ENCODE assay signal across 16 cellular contexts in the genomic region with DNA sequence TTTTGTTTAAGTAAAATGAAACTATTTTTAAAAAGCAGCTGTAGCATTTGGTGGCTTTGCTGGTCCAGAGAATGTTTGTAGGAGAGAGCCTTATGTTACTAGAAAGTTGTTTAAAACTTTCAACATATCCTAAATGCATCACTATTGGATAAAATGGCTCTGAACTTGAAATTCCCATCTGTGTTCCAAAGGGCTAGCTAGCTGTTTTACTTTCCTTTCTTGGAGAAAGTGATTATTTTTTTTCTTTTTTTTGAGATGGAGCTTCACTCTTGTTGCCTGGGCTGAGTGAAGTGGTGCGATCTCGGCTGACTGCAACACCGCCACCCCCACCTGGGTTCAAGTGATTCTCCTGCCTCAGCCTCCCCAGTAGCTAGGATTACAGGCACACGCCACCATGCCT. TPM values are rescaled to one million over a fixed set of nuclear protein-coding genes. Genes with fewer than 3 reads are reported as not detected.
A peak's percentile ranks its signal among the peaks of the same experiment; 100 is the strongest.
DNase-seq lines count a peak whose midpoint lies in the region; ATAC-seq and TF ChIP-seq lines count a peak whose summit lies in the region.
"Had no signal": no experiment of that assay in that cellular context is flagged by ENCODE, and none has a peak within 500 bp of the region (broad histone marks: within the 10 kb centered on the region; RNA-seq: fewer than 3 reads in every experiment).

No MANE protein-coding gene starts in this region.

- peaks cover 4% of the 10 kb centered on the region for H3K36me3 Mint-ChIP-seq in activated CD8-positive, alpha-beta memory T cell treated with anti-CD3 and anti-CD28 coated beads, Interleukin-2, amount 10 ng/mL, durations not matched to agents 7 days and 5 days
- H3K36me3 Mint-ChIP-seq in T-cell, result no peaks in the 10 kb centered on the region
- peaks cover 6 to 14% of the 10 kb centered on the region in 2 donors for H3K36me3 Mint-ChIP-seq in stimulated activated naive B cell treated with anti-CD40 and anti-IgM and Interleukin-4, amounts not matched to agents 10 μg/mL and 1 μg/mL and 100 μg/mL, for 72 hours
- no peaks in the 10 kb centered on the region; the same call in 2 of the 3 replicates for H3K36me3 Mint-ChIP-seq in GM23338 (ENCODE audit: low read depth)

- H3K27ac ChIP-seq in cingulate gyrus (ENCODE audit: low read depth, low read length), result peak overlapping the region; percentile 88
- H3K27ac ChIP-seq in Karpas-422 (ENCODE audit: low read length), result no peak overlapping the region
- H3K27ac ChIP-seq in GM23338 (ENCODE audit: low read depth), result no peak overlapping the region
- H3K27ac ChIP-seq: neutrophil had no signal

- no peak for DNase-seq in activated CD8-positive, alpha-beta memory T cell treated with anti-CD3 and anti-CD28 coated beads, Interleukin-2, amount 10 ng/mL, durations not matched to agents 7 days and 5 days
- DNase-seq in activated CD8-positive, alpha-beta memory T cell treated with anti-CD3 and anti-CD28 coated beads for 24 hours, result no peak
- DNase-seq in T-cell (no peak), BE2C (no peak), Karpas-422 (no peak), GM23338 (ENCODE audit: low spot score) (no peak)
- no peak for DNase-seq in stimulated activated naive B cell treated with anti-CD40 and anti-IgM and Interleukin-4, amounts not matched to agents 10 μg/mL and 1 μg/mL and 100 μg/mL, for 72 hours
- DNase-seq: esophagus squamous epithelium; H7; hypothalamus; NCI-H1048; NCI-H524; stimulated activated CD4-positive, alpha-beta T cell treated with anti-CD3 and anti-CD28 coated beads, Interleukin-12 subunit alpha, Interleukin-12 subunit beta, amount 100 ng/mL, for 4 hours; uterus had no signal

- ATAC-seq in activated CD8-positive, alpha-beta memory T cell treated with anti-CD3 and anti-CD28 coated beads, Interleukin-2, amount 10 ng/mL, durations not matched to agents 7 days and 5 days, result no peak
- ATAC-seq in T-cell (replicated peaks in 1 of 4), result no peak
- ATAC-seq in stimulated activated naive B cell treated with anti-CD40 and anti-IgM and Interleukin-4, amounts not matched to agents 10 μg/mL and 1 μg/mL and 100 μg/mL, for 72 hours (replicated peaks), result no peak
- ATAC-seq in GM23338, result no peak

- H3K27me3 ChIP-seq in BE2C (no peaks in the 10 kb centered on the region), Karpas-422 (ENCODE audit: low read length) (0 out of 2 replicates have a peak, but pooled peaks cover 4% of the 10 kb centered on the region), GM23338 (ENCODE audit: insufficient read depth) (peaks cover 18% of the 10 kb centered on the region)
- H3K27me3 ChIP-seq: uterus had no signal

- H3K9me3 Mint-ChIP-seq in activated CD8-positive, alpha-beta memory T cell treated with anti-CD3 and anti-CD28 coated beads, Interleukin-2, amount 10 ng/mL, durations not matched to agents 7 days and 5 days (ENCODE audit: low read depth), result no peaks in the 10 kb centered on the region
- H3K9me3 Mint-ChIP-seq in T-cell (no peaks in the 10 kb centered on the region), GM23338 (no peaks in the 10 kb centered on the region; the same call in 2 of the 3 replicates)
- no peaks in the 10 kb centered on the region for H3K9me3 Mint-ChIP-seq in stimulated activated naive B cell treated with anti-CD40 and anti-IgM and Interleukin-4, amounts not matched to agents 10 μg/mL and 1 μg/mL and 100 μg/mL, for 72 hours

- peaks cover 10% of the 10 kb centered on the region for H3K27me3 Mint-ChIP-seq in activated CD8-positive, alpha-beta memory T cell treated with anti-CD3 and anti-CD28 coated beads, Interleukin-2, amount 10 ng/mL, durations not matched to agents 7 days and 5 days
- no peaks in the 10 kb centered on the region for H3K27me3 Mint-ChIP-seq in T-cell
- no peaks in the 10 kb centered on the region for H3K27me3 Mint-ChIP-seq in stimulated activated naive B cell treated with anti-CD40 and anti-IgM and Interleukin-4, amounts not matched to agents 10 μg/mL and 1 μg/mL and 100 μg/mL, for 72 hours
- peaks cover 19% of the 10 kb centered on the region for H3K27me3 Mint-ChIP-seq in GM23338 (ENCODE audit: insufficient read depth, low read depth, poor library complexity)

- peaks cover 57% of the 10 kb centered on the region for H3K4me1 Mint-ChIP-seq in activated CD8-positive, alpha-beta memory T cell treated with anti-CD3 and anti-CD28 coated beads, Interleukin-2, amount 10 ng/mL, durations not matched to agents 7 days and 5 days
- H3K4me1 Mint-ChIP-seq in T-cell (peaks cover 57 to 65% (median 57%) of the 10 kb centered on the region in 3 donors), GM23338 (peaks cover 48% of the 10 kb centered on the region)
- peaks cover 31 to 62% of the 10 kb centered on the region in 2 donors for H3K4me1 Mint-ChIP-seq in stimulated activated naive B cell treated with anti-CD40 and anti-IgM and Interleukin-4, amounts not matched to agents 10 μg/mL and 1 μg/mL and 100 μg/mL, for 72 hours

- peak overlapping the region; percentile 40 for H3K4me3 Mint-ChIP-seq in activated CD8-positive, alpha-beta memory T cell treated with anti-CD3 and anti-CD28 coated beads, Interleukin-2, amount 10 ng/mL, durations not matched to agents 7 days and 5 days
- H3K4me3 Mint-ChIP-seq in T-cell, result peak overlapping the region; percentile 31 to 74 (median 47)
- H3K4me3 Mint-ChIP-seq in stimulated activated naive B cell treated with anti-CD40 and anti-IgM and Interleukin-4, amounts not matched to agents 10 μg/mL and 1 μg/mL and 100 μg/mL, for 72 hours, result peak overlapping the region; percentile 45 to 57
- no peak overlapping the region for H3K4me3 Mint-ChIP-seq in GM23338

- H3K36me3 ChIP-seq in BE2C (no peaks in the 10 kb centered on the region), Karpas-422 (ENCODE audit: insufficient read depth, low read length) (no peaks in the 10 kb centered on the region), GM23338 (ENCODE audit: insufficient read depth) (no peaks in the 10 kb centered on the region)
- H3K36me3 ChIP-seq: esophagus squamous epithelium, neutrophil, uterus had no signal

- H2AFZ ChIP-seq in Karpas-422 (ENCODE audit: low read length) (no peak overlapping the region), GM23338 (no peak overlapping the region)

- no peak overlapping the region for H3K4me3 ChIP-seq in BE2C (ENCODE audit: low read depth, low read length)
- H3K4me3 ChIP-seq in Karpas-422 (ENCODE audit: low read length), result no peak overlapping the region
- H3K4me3 ChIP-seq in GM23338, result no peak overlapping the region

- no peaks in the 10 kb centered on the region for H3K9me3 ChIP-seq in BE2C
- H3K9me3 ChIP-seq in Karpas-422 (ENCODE audit: low read length), result no peaks in the 10 kb centered on the region
- H3K9me3 ChIP-seq: esophagus squamous epithelium, neutrophil, uterus had no signal

- TF ChIP-seq CTCF in BE2C (IDR thresholded peaks at IDR 0.05; ENCODE audit: low read depth, low read length) (no peak), GM23338 (conservative IDR thresholded peaks at IDR 0.05; ENCODE audit: low read depth in 2 of 2) (no peak)

- CTCF ChIA-PET in activated CD8-positive, alpha-beta memory T cell treated with anti-CD3 and anti-CD28 coated beads, Interleukin-2, amount 10 ng/mL, durations not matched to agents 7 days and 5 days (lab: Charles Lee), result interaction anchor here (1.1 to 3.9 kb wide), 5 partner anchors 42 to 90 kb away, joined by 3 to 38 read pairs (median 8); no protein-coding TSS in a partner anchor
- CTCF ChIA-PET in T-cell (lab: Charles Lee), result interaction anchor here in 1 of 2 donors (4.0 kb wide), 1 partner anchor 42 kb away, joined by 29 read pairs; no protein-coding TSS in a partner anchor

- H3K79me2 ChIP-seq in Karpas-422 (ENCODE audit: low read length) (no peaks in the 10 kb centered on the region), GM23338 (replicated peaks; ENCODE audit: insufficient read depth) (peaks cover 45% of the 10 kb centered on the region)

- no peak overlapping the region for H3K27ac Mint-ChIP-seq in activated CD8-positive, alpha-beta memory T cell treated with anti-CD3 and anti-CD28 coated beads, Interleukin-2, amount 10 ng/mL, durations not matched to agents 7 days and 5 days
- H3K27ac Mint-ChIP-seq in T-cell (peak overlapping the region in 1 of 2 donors; percentile 72), GM23338 (no peak overlapping the region)
- no peak overlapping the region for H3K27ac Mint-ChIP-seq in stimulated activated naive B cell treated with anti-CD40 and anti-IgM and Interleukin-4, amounts not matched to agents 10 μg/mL and 1 μg/mL and 100 μg/mL, for 72 hours

- H3K4me1 ChIP-seq in BE2C (peaks cover 9% of the 10 kb centered on the region; the same call in 1 of the 2 replicates), Karpas-422 (ENCODE audit: low read length) (peaks cover 13% of the 10 kb centered on the region), GM23338 (ENCODE audit: insufficient read depth) (peaks cover 37% of the 10 kb centered on the region)
- H3K4me1 ChIP-seq: uterus had no signal

- H3K9me2 ChIP-seq in Karpas-422 (replicated peaks; ENCODE audit: insufficient read depth, low read length), result no peaks in the 10 kb centered on the region
- no peaks in the 10 kb centered on the region for H3K9me2 ChIP-seq in GM23338 (ENCODE audit: insufficient read depth)

- POLR2A ChIA-PET in T-cell (lab: Charles Lee), result interaction anchor here (0.6 to 2.1 kb wide), 5 partner anchors 9 to 42 kb away, joined by 3 to 8 read pairs (median 5); no protein-coding TSS in a partner anchor

- H4K20me1 ChIP-seq in Karpas-422 (ENCODE audit: insufficient read depth, low read depth, low read length), result 0 out of 2 replicates have a peak, but pooled peaks cover 4% of the 10 kb centered on the region
- H4K20me1 ChIP-seq in GM23338 (replicated peaks; ENCODE audit: insufficient read depth), result no peaks in the 10 kb centered on the region; the same call in 1 of the 2 replicates

- H3K9ac ChIP-seq in Karpas-422 (ENCODE audit: low read length), result no peak overlapping the region

- H3K4me2 ChIP-seq in Karpas-422 (ENCODE audit: low read depth, low read length, poor library complexity, severe bottlenecking) (no peak overlapping the region), GM23338 (no peak overlapping the region)

- peaks cover 8% of the 10 kb centered on the region for H3F3A ChIP-seq in GM23338 (replicated peaks; ENCODE audit: low read depth)

TF ChIP-seq in GM23338, 12 proteins besides CTCF, POLR2A, EP300 and RAD21 (continues in another document):
- TF ChIP-seq EZH2phosphoT487 (IDR thresholded peaks at IDR 0.05; ENCODE audit: unreplicated experiment), result no peak

RNA-seq across cellular contexts. Expression of gene SYNJ2, which starts 2.5 kb away (rescaled TPM):
- 10 to 100 TPM; 41.2 to 42.7 TPM for total RNA-seq in activated CD8-positive, alpha-beta memory T cell treated with anti-CD3 and anti-CD28 coated beads, Interleukin-2, amount 10 ng/mL, durations not matched to agents 7 days and 5 days
- total RNA-seq in T-cell, result 10 to 100 TPM; 20.0 to 37.0 (median 22.3) TPM
- 9.9 TPM for polyA plus RNA-seq in BE2C (2012; ENCODE audit: insufficient read depth, insufficient read length, low read depth)
- total RNA-seq in Karpas-422 (2014; rRNA removed; shearing (Covaris generic); ENCODE audit: low replicate concordance), result 0.04 TPM in 1 of 2 replicates, not detected in the other
- 5.6 and 8.4 TPM in 2 replicates for total RNA-seq in GM23338 (2014; rRNA removed; shearing (Covaris generic))
- 2.5 and 2.8 TPM in 2 replicates for polyA plus RNA-seq in GM23338 (2016; fragmentation: Nextera tagmentation; extraction: Ambion mirVana)
